Comparison of ENCODE assay signal across 31 cellular contexts in genomic region chrX:27731962-27732361, GRCh38.
"Had no signal": no experiment of that assay in that cellular context is flagged by ENCODE, and none has a peak within 500 bp of the region (broad histone marks: within the 10 kb centered on the region; RNA-seq: fewer than 3 reads in every experiment).

No MANE protein-coding gene starts in this region.

- H3K9ac ChIP-seq: neural progenitor cell, parathyroid adenoma had no signal

- H3K27ac ChIP-seq: neural progenitor cell, ovary, parathyroid adenoma, psoas muscle, skin epidermis, spleen, suprapubic skin, testis, tibial artery, transverse colon, upper lobe of right lung, uterus had no signal

- H3K4me3 ChIP-seq: neural progenitor cell, ovary, psoas muscle, skin epidermis, smooth muscle cell, spleen, suprapubic skin, testis, tibial artery, transverse colon, upper lobe of right lung, uterus had no signal

- H3K4me1 ChIP-seq: neural progenitor cell, parathyroid adenoma, psoas muscle, spleen, suprapubic skin, testis, tibial artery, transverse colon, upper lobe of right lung, uterus had no signal

- H3K4me3 Mint-ChIP-seq: natural killer cell; nephron; neural progenitor cell; stimulated activated memory B cell treated with anti-CD40 and anti-IgM and Interleukin-4, amounts not matched to agents 10 μg/mL and 1 μg/mL and 100 μg/mL, for 72 hours; stimulated activated naive CD8-positive, alpha-beta T cell treated with anti-CD3 and anti-CD28 coated beads, Interleukin-15, amount 100 ng/mL, for 72 hours; type B pancreatic cell had no signal

- DNase-seq: natural killer cell; occipital lobe; ovary; posterior cingulate gyrus; psoas muscle; right cardiac atrium; spleen; stimulated activated CD4-positive, alpha-beta T cell treated with anti-CD3 and anti-CD28 coated beads, Interleukin-12 subunit alpha, Interleukin-12 subunit beta, amount 100 ng/mL, for 4 hours; stimulated activated CD4-positive, alpha-beta T cell treated with anti-CD3 and anti-CD28 coated beads, Interleukin-1b, Interleukin-23, amount 100 ng/mL, for 48 hours; stimulated activated CD4-positive, alpha-beta T cell treated with anti-CD3 and anti-CD28 coated beads, Interleukin-4, amount 100 ng/mL, for 1 hour; stimulated activated CD4-positive, alpha-beta T cell treated with anti-CD3 and anti-CD28 coated beads, Interleukin-4, amount 100 ng/mL, for 4 hours; stimulated activated CD8-positive, alpha-beta memory T cell treated with anti-CD3 and anti-CD28 coated beads, Interleukin-4, amount 100 ng/mL, for 48 hours; stimulated activated naive CD4-positive, alpha-beta T cell; stimulated activated naive CD8-positive, alpha-beta T cell treated with anti-CD3 and anti-CD28 coated beads, Interleukin-15, amount 100 ng/mL, for 72 hours; stimulated activated naive CD8-positive, alpha-beta T cell treated with anti-CD3 and anti-CD28 coated beads, Interleukin-15, Interleukin-2, amounts not matched to agents 100 U/mL and 50 U/mL, for 24 hours; substantia nigra; testis; tibial artery; transverse colon; upper lobe of right lung; uterus had no signal

- H3K9me3 ChIP-seq: ovary, psoas muscle, spleen, suprapubic skin, testis, tibial artery, transverse colon, upper lobe of right lung, uterus had no signal

- H3K36me3 Mint-ChIP-seq: natural killer cell; neural progenitor cell; stimulated activated memory B cell treated with anti-CD40 and anti-IgM and Interleukin-4, amounts not matched to agents 10 μg/mL and 1 μg/mL and 100 μg/mL, for 72 hours; type B pancreatic cell had no signal

- H3K27me3 ChIP-seq: neural progenitor cell, ovary, spleen, suprapubic skin, testis, tibial artery, transverse colon, upper lobe of right lung, uterus had no signal

- H3K4me2 ChIP-seq: neural progenitor cell, smooth muscle cell had no signal

- H3K27me3 Mint-ChIP-seq: progenitor cell of endocrine pancreas; stimulated activated memory B cell treated with anti-CD40 and anti-IgM and Interleukin-4, amounts not matched to agents 10 μg/mL and 1 μg/mL and 100 μg/mL, for 72 hours; stimulated activated naive CD8-positive, alpha-beta T cell treated with anti-CD3 and anti-CD28 coated beads, Interleukin-15, amount 100 ng/mL, for 72 hours; type B pancreatic cell had no signal

- H2AFZ ChIP-seq: neural progenitor cell, parathyroid adenoma had no signal

- H3K9me3 Mint-ChIP-seq: nephron, neural progenitor cell, type B pancreatic cell had no signal

- H3K4me1 Mint-ChIP-seq: natural killer cell; nephron; neural progenitor cell; stimulated activated memory B cell treated with anti-CD40 and anti-IgM and Interleukin-4, amounts not matched to agents 10 μg/mL and 1 μg/mL and 100 μg/mL, for 72 hours; stimulated activated naive CD8-positive, alpha-beta T cell treated with anti-CD3 and anti-CD28 coated beads, Interleukin-15, amount 100 ng/mL, for 72 hours had no signal

- H3K27ac Mint-ChIP-seq: natural killer cell; nephron; neural progenitor cell; progenitor cell of endocrine pancreas; stimulated activated memory B cell treated with anti-CD40 and anti-IgM and Interleukin-4, amounts not matched to agents 10 μg/mL and 1 μg/mL and 100 μg/mL, for 72 hours; stimulated activated naive CD8-positive, alpha-beta T cell treated with anti-CD3 and anti-CD28 coated beads, Interleukin-15, amount 100 ng/mL, for 72 hours; type B pancreatic cell had no signal

- H3K79me2 ChIP-seq: parathyroid adenoma had no signal

- ATAC-seq: natural killer cell; psoas muscle; right cardiac atrium; sciatic nerve; stimulated activated memory B cell treated with anti-CD40 and anti-IgM and Interleukin-4, amounts not matched to agents 10 μg/mL and 1 μg/mL and 100 μg/mL, for 72 hours; stimulated activated naive CD8-positive, alpha-beta T cell treated with anti-CD3 and anti-CD28 coated beads, Interleukin-15, amount 100 ng/mL, for 72 hours; stimulated activated naive CD8-positive, alpha-beta T cell treated with anti-CD3 and anti-CD28 coated beads, Interleukin-15, Interleukin-2, amounts not matched to agents 100 U/mL and 50 U/mL, for 24 hours; upper lobe of right lung had no signal

- H3K36me3 ChIP-seq: neural progenitor cell, ovary, spleen, suprapubic skin, tibial artery, transverse colon, upper lobe of right lung, uterus had no signal
